Comparison of ENCODE assay signal across 1 cellular context in the genomic region with DNA sequence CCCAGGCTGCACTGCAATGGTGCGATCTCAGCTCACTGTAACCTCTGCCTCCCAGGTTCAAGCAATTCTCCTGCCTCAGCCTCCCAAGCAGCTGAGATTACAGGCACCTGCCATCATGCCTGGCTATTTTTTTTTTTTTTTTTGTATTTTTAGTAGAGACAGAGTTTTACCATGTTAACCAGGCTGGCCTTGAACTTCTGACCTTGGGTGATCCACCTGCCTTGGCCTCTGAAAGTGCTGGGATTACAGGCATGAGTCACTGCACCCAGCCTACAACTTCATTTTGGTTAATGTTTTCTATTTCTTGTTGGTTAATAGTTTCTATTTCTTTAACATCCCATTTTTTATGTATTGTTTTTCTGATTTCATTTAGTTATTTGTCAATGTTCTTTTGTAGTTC. TPM values are rescaled to one million over a fixed set of nuclear protein-coding genes. Genes with fewer than 3 reads are reported as not detected.
"Had no signal": no experiment of that assay in that cellular context is flagged by ENCODE, and none has a peak within 500 bp of the region (broad histone marks: within the 10 kb centered on the region; RNA-seq: fewer than 3 reads in every experiment).

No MANE protein-coding gene starts in this region.

RNA-seq across cellular contexts. Expression of gene LRRIQ3, which starts 23.6 kb away (rescaled TPM):
- polyA plus RNA-seq: GM23248 had no signal
